In genomic region chr11:17643506-17644405, GRCh38 we compare ENCODE assay signal across 20 cellular contexts.
"Had no signal": no experiment of that assay in that cellular context is flagged by ENCODE, and none has a peak within 500 bp of the region (broad histone marks: within the 10 kb centered on the region; RNA-seq: fewer than 3 reads in every experiment).

No MANE protein-coding gene starts in this region.

- ATAC-seq: activated naive CD4-positive, alpha-beta T cell treated with anti-CD3 and anti-CD28 coated beads, Interleukin-2, amount 50 U/mL, for 72 hours; mucosa of descending colon; naive thymus-derived CD8-positive, alpha-beta T cell had no signal

- H3K27ac ChIP-seq: adrenal gland, esophagus squamous epithelium, neutrophil, parathyroid adenoma, spleen, tibial artery, uterus, VCaP had no signal

- DNase-seq: activated CD4-positive, alpha-beta T cell treated with anti-CD3 and anti-CD28 coated beads for 1 hour; activated CD4-positive, alpha-beta T cell treated with anti-CD3 and anti-CD28 coated beads, Interleukin-2, amount 50 U/mL, for 48 hours; activated gamma-delta T cell treated with Interleukin-2 at 50 U/mL for 16 hours; adrenal gland; cerebellar nuclear complex; effector CD8-positive, alpha-beta T cell; esophagus squamous epithelium; mucosa of descending colon; naive thymus-derived CD8-positive, alpha-beta T cell; spleen; stimulated activated CD4-positive, alpha-beta T cell treated with anti-CD3 and anti-CD28 coated beads, Interleukin-4, amount 100 ng/mL, for 4 hours; stimulated activated naive CD4-positive, alpha-beta T cell; substantia nigra; T-helper 2 cell; tibial artery; uterus had no signal

- H3K4me3 ChIP-seq: adrenal gland, esophagus squamous epithelium, mucosa of descending colon, spleen, tibial artery, uterus had no signal

- H3K36me3 ChIP-seq: adrenal gland, esophagus squamous epithelium, neutrophil, spleen, tibial artery, uterus had no signal

- H3K27me3 ChIP-seq: adrenal gland, uterus had no signal

- H3K9me3 ChIP-seq: adrenal gland, esophagus squamous epithelium, mucosa of descending colon, neutrophil, tibial artery, uterus had no signal

- H3K4me1 ChIP-seq: adrenal gland, esophagus squamous epithelium, parathyroid adenoma, spleen, tibial artery, uterus had no signal
